Comparison of ENCODE assay signal across 1 cellular context in genomic region chr19:18514800-18515682, GRCh38.
TF ChIP-seq lines count a peak whose summit lies in the region.

No MANE protein-coding gene starts in this region.

TF ChIP-seq in SK-N-SH treated with all-trans-retinoic acid at 6 μM for 48 hours, 23 proteins besides CTCF, POLR2A, EP300 and RAD21 (continued from another document):
- TF ChIP-seq TSHZ2 (CRISPR knock-in tag; IDR thresholded peaks at IDR 0.05) (no peak), TCF4 (CRISPR knock-in tag; IDR thresholded peaks at IDR 0.05; ENCODE audit: borderline replicate concordance) (no peak)
